20 cellular contexts compared by ENCODE assay signal in the genomic region with DNA sequence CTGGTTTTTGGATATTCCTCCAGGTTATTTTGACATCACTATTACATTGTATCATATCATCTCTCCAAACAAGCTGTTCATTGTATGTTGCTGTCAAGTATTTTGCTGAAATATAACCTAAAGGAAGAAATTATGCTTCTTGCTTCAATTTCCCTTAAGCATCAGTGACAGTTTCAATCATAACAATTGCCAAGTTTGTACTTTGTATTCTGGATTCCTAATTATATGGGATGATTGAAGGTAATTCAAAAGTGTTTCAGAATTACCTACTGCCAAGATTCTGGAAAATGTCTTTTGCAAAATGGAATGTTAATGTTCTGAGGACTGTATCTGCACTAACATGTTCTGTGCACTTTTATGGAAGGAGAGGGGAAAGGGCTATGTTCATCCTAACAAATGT.
DNase-seq lines count a peak whose midpoint lies in the region; ATAC-seq, FAIRE-seq and TF ChIP-seq lines count a peak whose summit lies in the region.
"Had no signal": no experiment of that assay in that cellular context is flagged by ENCODE, and none has a peak within 500 bp of the region (broad histone marks: within the 10 kb centered on the region; RNA-seq: fewer than 3 reads in every experiment).

No MANE protein-coding gene starts in this region.

- no peaks in the 10 kb centered on the region for H4K20me1 ChIP-seq in astrocyte (ENCODE audit: insufficient read depth, low read length)
- H4K20me1 ChIP-seq in OCI-LY7 (ENCODE audit: insufficient read depth, low read length): no peaks in the 10 kb centered on the region
- H4K20me1 ChIP-seq: BLaER1 treated with 17β-estradiol and CSF1 and Interleukin-3, amounts not matched to agents 10 nM and 100 nM had no signal

- peak overlapping the region; percentile 10 for H3K27ac Mint-ChIP-seq in astrocyte (ENCODE audit: unreplicated experiment)
- peak overlapping the region; percentile 20 for H3K27ac Mint-ChIP-seq in mesothelial cell of epicardium
- H3K27ac Mint-ChIP-seq in T-cell: no peak overlapping the region
- H3K27ac Mint-ChIP-seq: CD4-positive, alpha-beta T cell; HFFc6 had no signal

- no peaks in the 10 kb centered on the region for H3K9me2 ChIP-seq in OCI-LY7 (ENCODE audit: insufficient read depth, low read length)

- H2AFZ ChIP-seq in astrocyte (ENCODE audit: low read depth, low read length) (no peak overlapping the region), OCI-LY7 (ENCODE audit: low read length) (no peak overlapping the region)

- TF ChIP-seq EP300 in A549 (IDR thresholded peaks at IDR 0.05): no peak

- H3K9me3 Mint-ChIP-seq in astrocyte (ENCODE audit: unreplicated experiment) (no peaks in the 10 kb centered on the region), mesothelial cell of epicardium (peaks cover 4% of the 10 kb centered on the region), T-cell (no peaks in the 10 kb centered on the region)
- H3K9me3 Mint-ChIP-seq: CD4-positive, alpha-beta T cell; HFFc6 had no signal

- H3K4me1 ChIP-seq in A549 (peaks cover 39% of the 10 kb centered on the region), astrocyte (ENCODE audit: insufficient read depth, low read length) (no peaks in the 10 kb centered on the region), OCI-LY7 (ENCODE audit: insufficient read depth, low read length, poor library complexity, severe bottlenecking) (no peaks in the 10 kb centered on the region)

- no peaks in the 10 kb centered on the region for H3K79me2 ChIP-seq in astrocyte (ENCODE audit: insufficient read depth, low read length)
- no peaks in the 10 kb centered on the region for H3K79me2 ChIP-seq in OCI-LY7 (ENCODE audit: insufficient read depth, low read depth, low read length)

- H3K4me3 Mint-ChIP-seq in astrocyte (ENCODE audit: unreplicated experiment) (peak overlapping the region; percentile 16), mesothelial cell of epicardium (no peak overlapping the region), T-cell (no peak overlapping the region)
- H3K4me3 Mint-ChIP-seq: CD4-positive, alpha-beta T cell; HFFc6 had no signal

- H3K4me2 ChIP-seq in A549 (peak overlapping the region; percentile 61; the same call in 2 of the 3 replicates), astrocyte (ENCODE audit: low read length) (no peak overlapping the region), OCI-LY7 (ENCODE audit: low read length) (no peak overlapping the region)
- H3K4me2 ChIP-seq: BLaER1 treated with 17β-estradiol and CSF1 and Interleukin-3, amounts not matched to agents 10 nM and 100 nM had no signal

- TF ChIP-seq CTCF in A549 (IDR thresholded peaks at IDR 0.05) (no peak), astrocyte (IDR thresholded peaks at IDR 0.05; ENCODE audit: insufficient read depth, low read depth, low read length) (no peak), mesothelial cell of epicardium (IDR thresholded peaks at IDR 0.05; ENCODE audit: unreplicated experiment) (no peak), OCI-LY7 (conservative IDR thresholded peaks at IDR 0.05; ENCODE audit: low read length) (no peak)

- H3K4me3 ChIP-seq in A549: no peak overlapping the region
- no peak overlapping the region for H3K4me3 ChIP-seq in astrocyte (ENCODE audit: insufficient read depth, low read depth, low read length)
- H3K4me3 ChIP-seq in OCI-LY7 (ENCODE audit: low read depth, low read length, poor library complexity, severe bottlenecking): no peak overlapping the region
- H3K4me3 ChIP-seq: BLaER1 treated with 17β-estradiol and CSF1 and Interleukin-3, amounts not matched to agents 10 nM and 100 nM; K562 had no signal

- no peak for TF ChIP-seq RAD21 in A549 (conservative IDR thresholded peaks at IDR 0.05 in 1 of 2, IDR thresholded peaks at IDR 0.05 in 1 of 2)

- H3K27me3 ChIP-seq in astrocyte (ENCODE audit: insufficient read depth, low read length): no peaks in the 10 kb centered on the region
- H3K27me3 ChIP-seq: BLaER1 treated with 17β-estradiol and CSF1 and Interleukin-3, amounts not matched to agents 10 nM and 100 nM had no signal

- H3K36me3 ChIP-seq in astrocyte (ENCODE audit: insufficient read depth, low read length) (no peaks in the 10 kb centered on the region), OCI-LY7 (ENCODE audit: insufficient read depth, low read length) (no peaks in the 10 kb centered on the region)
- H3K36me3 ChIP-seq: BLaER1 treated with 17β-estradiol and CSF1 and Interleukin-3, amounts not matched to agents 10 nM and 100 nM had no signal

- BruUV-seq in OCI-LY7 (replicated peaks; lab: Mats Ljungman, UMichigan): no TSS peak

- H3K4me1 Mint-ChIP-seq in astrocyte (ENCODE audit: low read depth, unreplicated experiment) (peaks cover 29% of the 10 kb centered on the region), mesothelial cell of epicardium (peaks cover 42% of the 10 kb centered on the region), T-cell (no peaks in the 10 kb centered on the region)

- in situ Hi-C loops in SK-MEL-5 (cut with HindIII; ENCODE audit: low pct_unique_long_range_greater_than_20kb, low sequenced_read_pairs): no loop called here

- H3K36me3 Mint-ChIP-seq in astrocyte (ENCODE audit: low read depth, unreplicated experiment): no peaks in the 10 kb centered on the region
- no peaks in the 10 kb centered on the region for H3K36me3 Mint-ChIP-seq in mesothelial cell of epicardium
- H3K36me3 Mint-ChIP-seq in T-cell: no peaks in the 10 kb centered on the region

- POLR2A ChIA-PET in A549 (lab: Yijun Ruan, JAX) (no interaction called here), OCI-LY7 (lab: Charles Lee) (interaction anchor here (0.7 kb wide), 1 partner anchor 167 kb away, joined by 3 read pairs; no protein-coding TSS in a partner anchor), T-cell (lab: Charles Lee) (no interaction called here)

- FAIRE-seq in A549 (lab: Jason Lieb, UNC): no peak
- no peak for FAIRE-seq in astrocyte (lab: Jason Lieb, UNC)
- FAIRE-seq: GM19239, K562 had no signal

- intact Hi-C loops in OCI-LY7 (cut with micrococcal nuclease; ENCODE audit: unreplicated experiment): no loop called here

- H3K27me3 Mint-ChIP-seq in astrocyte (ENCODE audit: low read depth, unreplicated experiment) (no peaks in the 10 kb centered on the region), mesothelial cell of epicardium (ENCODE audit: low read depth) (no peaks in the 10 kb centered on the region), T-cell (peaks cover 6 to 9% of the 10 kb centered on the region in 2 donors)

- no peak for TF ChIP-seq POLR2A in A549 (IDR thresholded peaks at IDR 0.05; ENCODE audit: low read length)

- H3K27ac ChIP-seq in A549: no peak overlapping the region
- H3K27ac ChIP-seq in astrocyte (ENCODE audit: low read depth, low read length): no peak overlapping the region
- H3K27ac ChIP-seq in OCI-LY7 (ENCODE audit: low read depth, low read length, poor library complexity, severe bottlenecking): no peak overlapping the region
- H3K27ac ChIP-seq: 22Rv1; BLaER1 treated with 17β-estradiol and CSF1 and Interleukin-3, amounts not matched to agents 10 nM and 100 nM; HL-60 had no signal

- H3K9me3 ChIP-seq in A549 (no peaks in the 10 kb centered on the region), astrocyte (ENCODE audit: insufficient read depth, low read depth, low read length) (no peaks in the 10 kb centered on the region), OCI-LY7 (ENCODE audit: low read length) (no peaks in the 10 kb centered on the region)
- H3K9me3 ChIP-seq: BLaER1 treated with 17β-estradiol and CSF1 and Interleukin-3, amounts not matched to agents 10 nM and 100 nM had no signal

- H3K9ac ChIP-seq in astrocyte (ENCODE audit: low read length): no peak overlapping the region
- H3K9ac ChIP-seq: BLaER1 treated with 17β-estradiol and CSF1 and Interleukin-3, amounts not matched to agents 10 nM and 100 nM had no signal

- ATAC-seq in A549 (no peak), T-cell (replicated peaks in 1 of 4) (no peak), GM19463 (IDR thresholded peaks at IDR 0.05; ENCODE audit: unreplicated experiment) (no peak)
- ATAC-seq: K562 had no signal

- CTCF ChIA-PET in A549 (lab: Yijun Ruan, JAX): no interaction called here
- CTCF ChIA-PET in OCI-LY7 (lab: Charles Lee; ENCODE audit: unreplicated experiment): no interaction called here
- CTCF ChIA-PET in T-cell (lab: Charles Lee): interaction anchor here in 1 of 2 donors (0.8 kb wide), 1 partner anchor 27 kb away, joined by 3 read pairs; no protein-coding TSS in a partner anchor

- no peak for DNase-seq in A549 (ENCODE audit: low read depth in 1 of 2, low spot score in 1 of 2)
- peak; percentile 39 for DNase-seq in SK-MEL-5 (ENCODE audit: low read depth, low spot score)
- no peak for DNase-seq in astrocyte (ENCODE audit: low read depth)
- no peak for DNase-seq in mesothelial cell of epicardium (ENCODE audit: low spot score in 2 of 2, unreplicated experiment in 2 of 2)
- no peak for DNase-seq in OCI-LY7 (ENCODE audit: low spot score)
- no peak for DNase-seq in germinal center (ENCODE audit: low spot score)
- DNase-seq in T-cell: no peak
- DNase-seq: ACHN; CD4-positive, alpha-beta T cell; COR-L47; DND-41; GF-D8; HCEC 1CT; HFFc6 had no signal

TF ChIP-seq in A549, 52 proteins besides CTCF, POLR2A, EP300 and RAD21:
- no peak for TF ChIP-seq EHF (CRISPR knock-in tag; IDR thresholded peaks at IDR 0.05)
- TF ChIP-seq SREBF2 (IDR thresholded peaks at IDR 0.05): no peak
- no peak for TF ChIP-seq MAFK (IDR thresholded peaks at IDR 0.05; ENCODE audit: partially characterized antibody)
- TF ChIP-seq TFCP2L1 (CRISPR knock-in tag; IDR thresholded peaks at IDR 0.05): no peak
- TF ChIP-seq, protein P1, sequence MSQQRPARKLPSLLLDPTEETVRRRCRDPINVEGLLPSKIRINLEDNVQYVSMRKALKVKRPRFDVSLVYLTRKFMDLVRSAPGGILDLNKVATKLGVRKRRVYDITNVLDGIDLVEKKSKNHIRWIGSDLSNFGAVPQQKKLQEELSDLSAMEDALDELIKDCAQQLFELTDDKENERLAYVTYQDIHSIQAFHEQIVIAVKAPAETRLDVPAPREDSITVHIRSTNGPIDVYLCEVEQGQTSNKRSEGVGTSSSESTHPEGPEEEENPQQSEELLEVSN (IDR thresholded peaks at IDR 0.05; ENCODE audit: borderline replicate concordance, low read depth): no peak

Comparison
In these comparisons a context has a peak if more than half of its experiments do, and no peak if none do; other contexts are left out.
1. H3K27ac Mint-ChIP-seq: peak in astrocyte (single experiment) and mesothelial cell of epicardium (single experiment); none in T-cell (0 of 2).